ENCODE assay signal across 8 cellular contexts in genomic region chr13:42047561-42048322, GRCh38. TPM values are rescaled to one million over a fixed set of nuclear protein-coding genes. Genes with fewer than 3 reads are reported as not detected.
DNase-seq lines count a peak whose midpoint lies in the region; ATAC-seq lines count a peak whose summit lies in the region.

No MANE protein-coding gene starts in this region.

- ATAC-seq in GM21576 (IDR thresholded peaks at IDR 0.05; ENCODE audit: unreplicated experiment) = peak; percentile 20
- ATAC-seq in GM19467 (IDR thresholded peaks at IDR 0.05; ENCODE audit: unreplicated experiment) = no peak

- in situ Hi-C loops in KBM-7 (cut with MboI; ENCODE audit: low pct_unique_long_range_greater_than_20kb, low sequenced_read_pairs) = no loop called here

- DNase-seq in DMS153 treated with DMSO at 0.1 percent for 48 hours (lab: John Stamatoyannopoulos, UW; ENCODE audit: unreplicated experiment) = peak; percentile 62
- peak; percentile 53 for DNase-seq in KBM-7
- peak in 3 of 5 experiments; percentile 7 to 47 (median 20) for DNase-seq in T-helper 2 cell
- DNase-seq in cerebellum (ENCODE audit: low spot score) = peak; percentile 14
- peak; percentile 78 for DNase-seq in kidney tubule cell (ENCODE audit: low spot score)
- peak; percentile 62 for DNase-seq in stimulated activated CD4-positive, alpha-beta T cell treated with anti-CD3 and anti-CD28 coated beads, Interleukin-15, amount 100 ng/mL, for 24 hours

RNA-seq across cellular contexts. Expression of gene DGKH, which starts 0.7 kb away (rescaled TPM):
- total RNA-seq in cerebellum = 87.1 TPM

Comparison
In these comparisons a context has a peak if more than half of its experiments do, and no peak if none do; other contexts are left out.
1. DNase-seq: peak in every context shown above with its lines; median percentile 78 in kidney tubule cell; 62 in DMS153 treated with DMSO at 0.1 percent for 48 hours; 62 in stimulated activated CD4-positive, alpha-beta T cell treated with anti-CD3 and anti-CD28 coated beads, Interleukin-15, amount 100 ng/mL, for 24 hours; 53 in KBM-7; 20 in T-helper 2 cell; 14 in cerebellum.